25 cellular contexts compared by ENCODE assay signal in genomic region chr12:3558255-3558654, GRCh38.
"Had no signal": no experiment of that assay in that cellular context is flagged by ENCODE, and none has a peak within 500 bp of the region (broad histone marks: within the 10 kb centered on the region; RNA-seq: fewer than 3 reads in every experiment).

No MANE protein-coding gene starts in this region.

- H3K4me2 ChIP-seq: PC-9 had no signal

- H3K27me3 ChIP-seq: body of pancreas had no signal

- ATAC-seq: activated T-cell treated with anti-CD3 and anti-CD28 coated beads, Interleukin-2, amount 50 U/mL, for 4 hours; activated T-helper 17 cell treated with anti-CD3 and anti-CD28 coated beads, Interleukin-2, amount 50 U/mL, for 72 hours; body of pancreas; T-cell had no signal

- DNase-seq: activated CD4-positive, alpha-beta memory T cell treated with anti-CD3 and anti-CD28 coated beads for 36 hours; activated CD4-positive, alpha-beta T cell treated with anti-CD3 and anti-CD28 coated beads, Interleukin-2, amount 10 ng/mL, durations not matched to agents 7 days and 5 days; activated CD4-positive, CD25-positive, alpha-beta regulatory T cell; activated CD8-positive, alpha-beta memory T cell treated with anti-CD3 and anti-CD28 coated beads for 24 hours; activated naive CD4-positive, alpha-beta T cell treated with anti-CD3 and anti-CD28 coated beads, Interleukin-2, amount 50 U/mL, for 16 hours; activated naive CD8-positive, alpha-beta T cell treated with anti-CD3 and anti-CD28 coated beads, Interleukin-2, amount 10 ng/mL, durations not matched to agents 7 days and 5 days; activated T-cell treated with anti-CD3 and anti-CD28 coated beads, Interleukin-2, amount 50 U/mL, for 4 hours; adrenal gland; body of pancreas; Kasumi-1; KBM-7; NCI-H1105 treated with DMSO at 0.1 percent for 48 hours; NCI-H1436 treated with DMSO at 0.1 percent for 48 hours; NCI-H187; NCI-H2081; NCI-H510A treated with DMSO at 0.1 percent for 48 hours; NCI-H69; PC-9; SIG-M5; T-cell; T-helper 2 cell; T1000 had no signal

- H3K36me3 ChIP-seq: adrenal gland had no signal

- FAIRE-seq: TTC549 had no signal

- H3K4me3 ChIP-seq: adrenal gland, body of pancreas, PC-9 had no signal

- H3K27ac ChIP-seq: adrenal gland, body of pancreas, PC-9, VCaP had no signal

- H3K4me1 ChIP-seq: adrenal gland, body of pancreas had no signal

- H3K9me3 ChIP-seq: adrenal gland, body of pancreas had no signal

- H2AFZ ChIP-seq: PC-9 had no signal
